1 cellular context compared by ENCODE assay signal in genomic region chr3:183635431-183636220, GRCh38.
TF ChIP-seq lines count a peak whose summit lies in the region.

Gene KLHL24 (plus strand): TSS chr3:183635623. CDS start chr3:183650357, 14,734 bp downstream.

TF ChIP-seq in HepG2, 621 proteins besides CTCF, POLR2A, EP300 and RAD21 (continued from another document and continues in another):
- TF ChIP-seq ATF2 (CRISPR knock-in tag; IDR thresholded peaks at IDR 0.05) (no peak), DRAP1 (CRISPR knock-in tag; IDR thresholded peaks at IDR 0.05) (peak; percentile 61; the same call in 1 of the 2 replicates), RCOR2 (CRISPR knock-in tag; IDR thresholded peaks at IDR 0.05) (no peak), ZNF333 (CRISPR knock-in tag; IDR thresholded peaks at IDR 0.05; ENCODE audit: borderline replicate concordance) (no peak), SMARCE1 (IDR thresholded peaks at IDR 0.05; ENCODE audit: borderline replicate concordance) (no peak), GMEB1 (CRISPR knock-in tag; IDR thresholded peaks at IDR 0.05; ENCODE audit: borderline replicate concordance) (peak; percentile 64; the same call in 1 of the 2 replicates), HNRNPL (IDR thresholded peaks at IDR 0.05; ENCODE audit: low read depth, low read length) (peak; percentile 69; the same call in 1 of the 2 replicates), ZNF709 (CRISPR knock-in tag; IDR thresholded peaks at IDR 0.05) (no peak; the same call in none of the 2 replicates), FUBP1 (CRISPR knock-in tag; IDR thresholded peaks at IDR 0.05; ENCODE audit: borderline replicate concordance) (no peak), AHR (CRISPR knock-in tag; IDR thresholded peaks at IDR 0.05) (no peak), SIX4 (CRISPR knock-in tag; IDR thresholded peaks at IDR 0.05) (no peak), ARHGAP35 (CRISPR knock-in tag; IDR thresholded peaks at IDR 0.05; ENCODE audit: borderline replicate concordance) (no peak), ZNF235 (CRISPR knock-in tag; IDR thresholded peaks at IDR 0.05; ENCODE audit: borderline replicate concordance) (no peak), ZEB1 (IDR thresholded peaks at IDR 0.05; ENCODE audit: insufficient replicate concordance, low read depth) (no peak), SNAPC5 (CRISPR knock-in tag; IDR thresholded peaks at IDR 0.05; ENCODE audit: borderline replicate concordance) (0 out of 2 replicates have a peak, but pooled peaks have one; percentile 25), ZNF576 (CRISPR knock-in tag; IDR thresholded peaks at IDR 0.05) (no peak), PREB (CRISPR knock-in tag; IDR thresholded peaks at IDR 0.05) (no peak), ZNF660 (CRISPR knock-in tag; IDR thresholded peaks at IDR 0.05; ENCODE audit: borderline replicate concordance, low read depth) (no peak), DMTF1 (CRISPR knock-in tag; IDR thresholded peaks at IDR 0.05) (no peak), ZNF589 (CRISPR knock-in tag; conservative IDR thresholded peaks at IDR 0.05) (no peak), THRA (CRISPR knock-in tag; IDR thresholded peaks at IDR 0.05; ENCODE audit: borderline replicate concordance) (peak; percentile 32; the same call in 1 of the 2 replicates), GZF1 (CRISPR knock-in tag; IDR thresholded peaks at IDR 0.05) (peak; percentile 61; the same call in 1 of the 2 replicates), PAF1 (CRISPR knock-in tag; IDR thresholded peaks at IDR 0.05) (no peak), ZNF574 (CRISPR knock-in tag; IDR thresholded peaks at IDR 0.05) (peak; percentile 62), ZNF547 (CRISPR knock-in tag; IDR thresholded peaks at IDR 0.05) (no peak), HNRNPUL1 (IDR thresholded peaks at IDR 0.05; ENCODE audit: low read depth, low read length) (no peak), SSRP1 (CRISPR knock-in tag; IDR thresholded peaks at IDR 0.05) (no peak), RAD51 (IDR thresholded peaks at IDR 0.05; ENCODE audit: borderline replicate concordance) (no peak), TFDP1 (CRISPR knock-in tag; IDR thresholded peaks at IDR 0.05; ENCODE audit: borderline replicate concordance) (peak; percentile 31; the same call in 1 of the 2 replicates), CREB3 (CRISPR knock-in tag; IDR thresholded peaks at IDR 0.05) (no peak), MTERF4 (CRISPR knock-in tag; IDR thresholded peaks at IDR 0.05) (no peak), KDM4B (CRISPR knock-in tag; IDR thresholded peaks at IDR 0.05) (no peak), BHLHE40 (IDR thresholded peaks at IDR 0.05; ENCODE audit: low read length) (no peak), TMF1 (CRISPR knock-in tag; IDR thresholded peaks at IDR 0.05; ENCODE audit: low read depth) (no peak; the same call in 1 of the 2 replicates), ZNF577 (CRISPR knock-in tag; IDR thresholded peaks at IDR 0.05; ENCODE audit: borderline replicate concordance, low read depth) (no peak), ZBTB7B (CRISPR knock-in tag; IDR thresholded peaks at IDR 0.05) (no peak), NFIC (IDR thresholded peaks at IDR 0.05; ENCODE audit: low read length) (no peak), ZBTB21 (CRISPR knock-in tag; IDR thresholded peaks at IDR 0.05) (no peak)
